ENCODE assay signal across 1 cellular context in the genomic region with DNA sequence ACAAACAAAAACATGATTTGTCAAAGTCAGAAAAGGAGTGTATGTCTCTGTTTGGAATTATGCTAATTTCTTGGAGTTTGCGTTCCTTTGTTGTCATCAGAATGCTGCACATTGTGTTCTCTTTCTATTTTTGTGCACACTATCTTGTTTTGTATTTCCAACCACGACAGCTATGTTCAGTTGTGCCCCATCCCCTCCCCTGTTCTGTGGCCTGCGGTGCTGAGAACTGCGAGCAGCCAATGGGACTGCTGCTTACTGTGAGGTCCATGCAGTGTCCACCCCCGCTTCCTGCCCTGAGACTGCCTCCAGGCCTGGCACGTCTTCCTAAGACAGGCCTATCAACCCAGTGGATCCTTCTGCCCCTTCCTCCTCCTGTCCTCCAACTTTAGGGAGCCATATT.
TF ChIP-seq lines count a peak whose summit lies in the region.

No MANE protein-coding gene starts in this region.

TF ChIP-seq in HepG2, 621 proteins besides CTCF, POLR2A, EP300 and RAD21 (continued from another document):
- TF ChIP-seq HNF1A (IDR thresholded peaks at IDR 0.05; ENCODE audit: low read depth): no peak
- no peak for TF ChIP-seq HNF1A (CRISPR knock-in tag; IDR thresholded peaks at IDR 0.05; ENCODE audit: borderline replicate concordance)
- no peak for TF ChIP-seq SYNCRIP (IDR thresholded peaks at IDR 0.05; ENCODE audit: insufficient read depth, low read depth, low read length)
- TF ChIP-seq HOXD1 (CRISPR knock-in tag; IDR thresholded peaks at IDR 0.05): no peak
- TF ChIP-seq HOXA3 (CRISPR knock-in tag; IDR thresholded peaks at IDR 0.05): no peak
